Comparison of ENCODE assay signal across 21 cellular contexts in the genomic region with DNA sequence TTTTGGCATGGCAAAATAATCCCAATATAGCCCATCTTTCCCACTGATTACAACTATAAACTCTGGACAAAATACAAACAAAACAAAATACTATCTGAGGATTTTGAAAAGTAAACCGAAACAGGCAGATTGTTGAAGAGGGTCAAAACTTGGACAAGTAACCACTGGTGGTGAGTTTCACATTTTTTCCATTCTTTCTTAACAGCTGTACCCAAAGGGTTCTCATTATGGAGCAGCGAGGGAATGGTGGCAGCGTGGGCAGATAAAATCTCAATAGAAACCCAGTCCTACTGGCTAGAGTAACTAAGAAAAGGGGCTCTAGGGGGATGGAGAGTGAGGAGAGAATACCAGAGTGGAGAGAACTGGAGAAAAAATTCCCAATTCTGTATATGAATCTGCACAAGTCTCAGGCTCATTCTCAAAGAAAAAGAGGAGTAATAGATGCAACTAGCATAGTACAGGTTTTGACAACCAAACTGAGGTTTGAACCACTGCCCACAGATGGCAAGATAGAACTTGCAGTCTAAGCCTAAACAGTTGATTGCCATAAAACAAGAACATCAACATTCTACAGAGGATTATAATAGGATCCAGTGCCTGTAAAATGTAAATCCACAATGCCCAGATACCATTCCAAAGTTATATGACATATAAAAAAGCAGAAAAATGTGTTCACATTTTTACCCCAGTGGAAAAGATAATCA.
DNase-seq lines count a peak whose midpoint lies in the region; ATAC-seq and TF ChIP-seq lines count a peak whose summit lies in the region.
"Had no signal": no experiment of that assay in that cellular context is flagged by ENCODE, and none has a peak within 500 bp of the region (broad histone marks: within the 10 kb centered on the region; RNA-seq: fewer than 3 reads in every experiment).

No MANE protein-coding gene starts in this region.

- no peak for DNase-seq in natural killer cell treated with Interleukin-12 subunit alpha and Interleukin-12 subunit beta and Interleukin-15 and Interleukin-18, amount 100 ng/mL, for 72 hours (ENCODE audit: low spot score)
- DNase-seq in natural killer cell (no peak), brain microvascular endothelial cell (peak; percentile 29), mesothelial cell of epicardium (ENCODE audit: low spot score in 2 of 2, unreplicated experiment in 2 of 2) (no peak), type B pancreatic cell (ENCODE audit: extremely low spot score, unreplicated experiment) (no peak), body of pancreas (no peak)
- DNase-seq: 8988T; Calu3; CD4-positive, alpha-beta memory T cell; DMS53; GOT3; KBM-7; MG63; NCI-H1092; NCI-H146; NCI-H2081; NCI-H510A treated with DMSO at 0.1 percent for 48 hours; NCI-H82; PC-3 had no signal

- peak overlapping the region; percentile 64 to 70 for H3K27ac Mint-ChIP-seq in natural killer cell treated with Interleukin-12 subunit alpha and Interleukin-12 subunit beta and Interleukin-15 and Interleukin-18, amount 100 ng/mL, for 72 hours
- no peak overlapping the region for H3K27ac Mint-ChIP-seq in natural killer cell
- H3K27ac Mint-ChIP-seq in mesothelial cell of epicardium = peak overlapping the region; percentile 10
- H3K27ac Mint-ChIP-seq in type B pancreatic cell = peak overlapping the region; percentile 24

- H3K27me3 ChIP-seq in brain microvascular endothelial cell (replicated peaks) (no peaks in the 10 kb centered on the region), body of pancreas (no peaks in the 10 kb centered on the region)
- H3K27me3 ChIP-seq: MG63 had no signal

- in situ Hi-C loops in brain microvascular endothelial cell (cut with HindIII; ENCODE audit: low pct_ligation_motif_present, low sequenced_read_pairs) = no loop called here

- H3K27me3 Mint-ChIP-seq in natural killer cell treated with Interleukin-12 subunit alpha and Interleukin-12 subunit beta and Interleukin-15 and Interleukin-18, amount 100 ng/mL, for 72 hours = peaks cover 7% of the 10 kb centered on the region in 2 donors
- peaks cover 29 to 39% of the 10 kb centered on the region in 2 donors for H3K27me3 Mint-ChIP-seq in natural killer cell (ENCODE audit: low read depth in 2 of 2)
- H3K27me3 Mint-ChIP-seq in mesothelial cell of epicardium (ENCODE audit: low read depth) = no peaks in the 10 kb centered on the region
- H3K27me3 Mint-ChIP-seq in type B pancreatic cell = no peaks in the 10 kb centered on the region
- H3K27me3 Mint-ChIP-seq: CD4-positive, alpha-beta memory T cell had no signal

- peaks cover 43 to 52% of the 10 kb centered on the region in 2 donors for H3K4me1 Mint-ChIP-seq in natural killer cell treated with Interleukin-12 subunit alpha and Interleukin-12 subunit beta and Interleukin-15 and Interleukin-18, amount 100 ng/mL, for 72 hours (ENCODE audit: low read depth in 2 of 2)
- peaks cover 35 to 41% of the 10 kb centered on the region in 2 donors for H3K4me1 Mint-ChIP-seq in natural killer cell
- peaks cover 13% of the 10 kb centered on the region for H3K4me1 Mint-ChIP-seq in mesothelial cell of epicardium
- peaks cover 6% of the 10 kb centered on the region for H3K4me1 Mint-ChIP-seq in type B pancreatic cell (ENCODE audit: unreplicated experiment)

- H3K27ac ChIP-seq in brain microvascular endothelial cell (no peak overlapping the region), body of pancreas (no peak overlapping the region)

- no peaks in the 10 kb centered on the region for H3K9me3 ChIP-seq in body of pancreas

- no peak for ATAC-seq in natural killer cell treated with Interleukin-12 subunit alpha and Interleukin-12 subunit beta and Interleukin-15 and Interleukin-18, amount 100 ng/mL, for 72 hours
- ATAC-seq in natural killer cell (no peak), HG02852 (IDR thresholded peaks at IDR 0.05; ENCODE audit: unreplicated experiment) (no peak), GM18520 (IDR thresholded peaks at IDR 0.05; ENCODE audit: unreplicated experiment) (no peak), body of pancreas (no peak)
- ATAC-seq: PC-3 had no signal

- H3K4me1 ChIP-seq in body of pancreas = no peaks in the 10 kb centered on the region

- H3K9me3 Mint-ChIP-seq in natural killer cell treated with Interleukin-12 subunit alpha and Interleukin-12 subunit beta and Interleukin-15 and Interleukin-18, amount 100 ng/mL, for 72 hours = peaks cover 4% of the 10 kb centered on the region
- H3K9me3 Mint-ChIP-seq in natural killer cell = no peaks in the 10 kb centered on the region
- peaks cover 20% of the 10 kb centered on the region for H3K9me3 Mint-ChIP-seq in mesothelial cell of epicardium
- peaks cover 7% of the 10 kb centered on the region for H3K9me3 Mint-ChIP-seq in type B pancreatic cell
- H3K9me3 Mint-ChIP-seq: CD4-positive, alpha-beta memory T cell had no signal

- no peak overlapping the region for H3K4me3 ChIP-seq in brain microvascular endothelial cell (ENCODE audit: low read depth, low read length)
- H3K4me3 ChIP-seq in body of pancreas = no peak overlapping the region
- H3K4me3 ChIP-seq: MG63 had no signal

- WGBS in body of pancreas, 2 donors = 77 to 79% methylated on average over 3 of the region's 3 CpGs

- intact Hi-C loops in natural killer cell (cut with micrococcal nuclease) = no loop called here
- intact Hi-C loops in body of pancreas (cut with DNase I) = no loop called here

- peaks cover 33% of the 10 kb centered on the region for H3K36me3 Mint-ChIP-seq in natural killer cell treated with Interleukin-12 subunit alpha and Interleukin-12 subunit beta and Interleukin-15 and Interleukin-18, amount 100 ng/mL, for 72 hours
- H3K36me3 Mint-ChIP-seq in natural killer cell = no peaks in the 10 kb centered on the region
- H3K36me3 Mint-ChIP-seq in mesothelial cell of epicardium = peaks cover 4% of the 10 kb centered on the region
- H3K36me3 Mint-ChIP-seq in type B pancreatic cell = peaks cover 4% of the 10 kb centered on the region
- H3K36me3 Mint-ChIP-seq: CD4-positive, alpha-beta memory T cell had no signal

- TF ChIP-seq CTCF in natural killer cell (IDR thresholded peaks at IDR 0.05) (no peak), brain microvascular endothelial cell (IDR thresholded peaks at IDR 0.05; ENCODE audit: low read depth, low read length, missing control alignments) (no peak), mesothelial cell of epicardium (IDR thresholded peaks at IDR 0.05; ENCODE audit: unreplicated experiment) (no peak), type B pancreatic cell (conservative IDR thresholded peaks at IDR 0.05) (no peak), body of pancreas (IDR thresholded peaks at IDR 0.05) (no peak)

- H3K4me3 Mint-ChIP-seq in natural killer cell treated with Interleukin-12 subunit alpha and Interleukin-12 subunit beta and Interleukin-15 and Interleukin-18, amount 100 ng/mL, for 72 hours = peak overlapping the region; percentile 49
- H3K4me3 Mint-ChIP-seq in natural killer cell (no peak overlapping the region), mesothelial cell of epicardium (no peak overlapping the region), type B pancreatic cell (no peak overlapping the region)

- no peaks in the 10 kb centered on the region for H3K36me3 ChIP-seq in brain microvascular endothelial cell (replicated peaks)
- no peaks in the 10 kb centered on the region for H3K36me3 ChIP-seq in body of pancreas (replicated peaks in 1 of 2; ENCODE audit: insufficient read depth in 1 of 2, low read depth in 2 of 2)
- H3K36me3 ChIP-seq: MG63 had no signal

- TF ChIP-seq POLR2A in body of pancreas (IDR thresholded peaks at IDR 0.05) = no peak

Comparison
In these comparisons a context has a peak if more than half of its experiments do, and no peak if none do; other contexts are left out.
1. H3K27ac Mint-ChIP-seq: peak in natural killer cell treated with Interleukin-12 subunit alpha and Interleukin-12 subunit beta and Interleukin-15 and Interleukin-18, amount 100 ng/mL, for 72 hours (2 of 2), mesothelial cell of epicardium (single experiment) and type B pancreatic cell (single experiment); none in natural killer cell (0 of 2).